In genomic region chr16:30953511-30954124, GRCh38 we compare ENCODE assay signal across 9 cellular contexts. TPM values are rescaled to one million over a fixed set of nuclear protein-coding genes. Genes with fewer than 3 reads are reported as not detected.
DNase-seq lines count a peak whose midpoint lies in the region; ATAC-seq and TF ChIP-seq lines count a peak whose summit lies in the region.
"Had no signal": no experiment of that assay in that cellular context is flagged by ENCODE, and none has a peak within 500 bp of the region (broad histone marks: within the 10 kb centered on the region; RNA-seq: fewer than 3 reads in every experiment).

No MANE protein-coding gene starts in this region.

- H2BK12ac ChIP-seq in mesenchymal stem cell (ENCODE audit: low read length in 2 of 2) = peak overlapping the region in 1 of 2 experiments; percentile 2

- no peak overlapping the region for H3K4me3 ChIP-seq in coronary artery
- H3K4me3 ChIP-seq in mesenchymal stem cell (ENCODE audit: insufficient read depth in 1 of 2, low read depth in 1 of 2, low read length in 2 of 2) = no peak overlapping the region

- peak overlapping the region in 1 of 2 donors; percentile 46 for H3K27ac ChIP-seq in coronary artery
- H3K27ac ChIP-seq in mesenchymal stem cell (ENCODE audit: low read length, poor library complexity, severe bottlenecking) = no peak overlapping the region

- peaks cover 28% of the 10 kb centered on the region for H3K4me1 ChIP-seq in mesenchymal stem cell (ENCODE audit: control insufficient read depth, insufficient read depth, low read depth, low read length)

- intact Hi-C loops in activated CD4-positive, alpha-beta T cell treated with anti-CD3 and anti-CD28 coated beads for 36 hours (cut with DNase I, micrococcal nuclease) = loop anchor here in 1 of 2 experiments (10.0 kb wide), 1 partner anchor 911 kb away; no protein-coding TSS in a partner anchor

- CTCF ChIA-PET in activated CD4-positive, alpha-beta T cell treated with anti-CD3 and anti-CD28 coated beads for 36 hours (lab: Charles Lee) = interaction anchor here (0.6 to 2.4 kb wide), 11 partner anchors 9 to 281 kb away, joined by 3 to 14 read pairs (median 3); partner anchors contain the start of gene HSD3B7

- H3K9ac ChIP-seq in mesenchymal stem cell (ENCODE audit: low read length) = no peak overlapping the region

- no peak for DNase-seq in AG09319 (ENCODE audit: extremely low read depth, low read depth)
- DNase-seq in GM20000 (ENCODE audit: low spot score) = no peak
- peak; percentile 74 for DNase-seq in NCI-H460 (ENCODE audit: extremely low read depth, low read depth)
- peak; percentile 82 for DNase-seq in activated CD4-positive, alpha-beta T cell treated with anti-CD3 and anti-CD28 coated beads for 36 hours
- no peak for DNase-seq in coronary artery (ENCODE audit: low spot score)
- DNase-seq in mesenchymal stem cell = peak; percentile 84
- DNase-seq in stimulated activated effector memory CD8-positive, alpha-beta T cell treated with anti-CD3 and anti-CD28 coated beads, Interleukin-12 subunit alpha, Interleukin-12 subunit beta, amount 100 ng/mL, for 72 hours (ENCODE audit: low spot score in 2 of 2) = peak; percentile 50 to 81

- H2AK5ac ChIP-seq in mesenchymal stem cell (ENCODE audit: low read length, severe bottlenecking) = no peak overlapping the region

- no peaks in the 10 kb centered on the region for H3K9me3 ChIP-seq in mesenchymal stem cell (ENCODE audit: control insufficient read depth, low read length)

- H2BK15ac ChIP-seq in mesenchymal stem cell (ENCODE audit: low read depth, poor library complexity, severe bottlenecking) = no peak overlapping the region

- no peak overlapping the region for H2BK120ac ChIP-seq in mesenchymal stem cell (ENCODE audit: low read depth, low read length)

- no peak overlapping the region for H4K91ac ChIP-seq in mesenchymal stem cell (ENCODE audit: low read length)

- peaks cover 10 to 12% of the 10 kb centered on the region in 2 experiments for H3K36me3 ChIP-seq in mesenchymal stem cell (ENCODE audit: control insufficient read depth in 1 of 2, insufficient read depth in 2 of 2, low read depth in 1 of 2, low read length in 2 of 2)

- peaks cover 31% of the 10 kb centered on the region for H3K4me1 Mint-ChIP-seq in activated CD4-positive, alpha-beta T cell treated with anti-CD3 and anti-CD28 coated beads for 36 hours
- peaks cover 34% of the 10 kb centered on the region for H3K4me1 Mint-ChIP-seq in stimulated activated effector memory CD8-positive, alpha-beta T cell treated with anti-CD3 and anti-CD28 coated beads, Interleukin-12 subunit alpha, Interleukin-12 subunit beta, amount 100 ng/mL, for 72 hours

- H3K9me3 Mint-ChIP-seq in activated CD4-positive, alpha-beta T cell treated with anti-CD3 and anti-CD28 coated beads for 36 hours (ENCODE audit: low read depth) = no peaks in the 10 kb centered on the region
- no peaks in the 10 kb centered on the region for H3K9me3 Mint-ChIP-seq in stimulated activated effector memory CD8-positive, alpha-beta T cell treated with anti-CD3 and anti-CD28 coated beads, Interleukin-12 subunit alpha, Interleukin-12 subunit beta, amount 100 ng/mL, for 72 hours
- H3K9me3 Mint-ChIP-seq: stimulated activated naive CD8-positive, alpha-beta T cell treated with anti-CD3 and anti-CD28 coated beads, Interleukin-15, Interleukin-2, amounts not matched to agents 100 ng/mL and 50 ng/mL, for 24 hours had no signal

- peak; percentile 14 for ATAC-seq in activated CD4-positive, alpha-beta T cell treated with anti-CD3 and anti-CD28 coated beads for 36 hours
- peak; percentile 43 for ATAC-seq in stimulated activated effector memory CD8-positive, alpha-beta T cell treated with anti-CD3 and anti-CD28 coated beads, Interleukin-12 subunit alpha, Interleukin-12 subunit beta, amount 100 ng/mL, for 72 hours
- no peak for ATAC-seq in HG02885 (IDR thresholded peaks at IDR 0.05; ENCODE audit: poor library complexity, unreplicated experiment)

- H3K79me1 ChIP-seq in mesenchymal stem cell (replicated peaks; ENCODE audit: low read length, poor library complexity, severe bottlenecking) = peaks cover 13% of the 10 kb centered on the region

- no peak overlapping the region for H3K14ac ChIP-seq in mesenchymal stem cell (ENCODE audit: low read length in 2 of 2)

- no peaks in the 10 kb centered on the region for H3K27me3 Mint-ChIP-seq in activated CD4-positive, alpha-beta T cell treated with anti-CD3 and anti-CD28 coated beads for 36 hours
- H3K27me3 Mint-ChIP-seq: stimulated activated naive CD8-positive, alpha-beta T cell treated with anti-CD3 and anti-CD28 coated beads, Interleukin-15, Interleukin-2, amounts not matched to agents 100 ng/mL and 50 ng/mL, for 24 hours had no signal

- 45% methylated on average over 15 of the region's 15 CpGs for WGBS in mesenchymal stem cell

- no peak overlapping the region for H3K4me2 ChIP-seq in mesenchymal stem cell (ENCODE audit: low read length, poor library complexity, severe bottlenecking)

- H3K36me3 Mint-ChIP-seq in activated CD4-positive, alpha-beta T cell treated with anti-CD3 and anti-CD28 coated beads for 36 hours (ENCODE audit: low read depth) = peaks cover 3% of the 10 kb centered on the region
- H3K36me3 Mint-ChIP-seq in stimulated activated effector memory CD8-positive, alpha-beta T cell treated with anti-CD3 and anti-CD28 coated beads, Interleukin-12 subunit alpha, Interleukin-12 subunit beta, amount 100 ng/mL, for 72 hours = peaks cover 28% of the 10 kb centered on the region

- TF ChIP-seq CTCF in AG09319 (IDR thresholded peaks at IDR 0.05; ENCODE audit: low read depth, low read length) = peak; percentile 74
- peak; percentile 71 for TF ChIP-seq CTCF in GM20000 (IDR thresholded peaks at IDR 0.05; ENCODE audit: extremely low read depth, missing control alignments)
- peak; percentile 56 for TF ChIP-seq CTCF in coronary artery (IDR thresholded peaks at IDR 0.05)

- POLR2A ChIA-PET in activated CD4-positive, alpha-beta T cell treated with anti-CD3 and anti-CD28 coated beads for 36 hours (lab: Charles Lee) = no interaction called here

- H3K18ac ChIP-seq in mesenchymal stem cell (ENCODE audit: low read depth in 1 of 2, low read length in 2 of 2) = peak overlapping the region in 1 of 2 experiments; percentile 54

- no peak overlapping the region for H3K4me3 Mint-ChIP-seq in activated CD4-positive, alpha-beta T cell treated with anti-CD3 and anti-CD28 coated beads for 36 hours
- no peak overlapping the region for H3K4me3 Mint-ChIP-seq in stimulated activated effector memory CD8-positive, alpha-beta T cell treated with anti-CD3 and anti-CD28 coated beads, Interleukin-12 subunit alpha, Interleukin-12 subunit beta, amount 100 ng/mL, for 72 hours
- H3K4me3 Mint-ChIP-seq: stimulated activated naive CD8-positive, alpha-beta T cell treated with anti-CD3 and anti-CD28 coated beads, Interleukin-15, Interleukin-2, amounts not matched to agents 100 ng/mL and 50 ng/mL, for 24 hours had no signal

- H2AFZ ChIP-seq in mesenchymal stem cell (ENCODE audit: low read depth, low read length) = no peak overlapping the region

- H3K27me3 ChIP-seq in mesenchymal stem cell (ENCODE audit: control insufficient read depth in 1 of 2, insufficient read depth in 1 of 2, low read length in 2 of 2) = no peaks in the 10 kb centered on the region

- H3K4ac ChIP-seq in mesenchymal stem cell (ENCODE audit: low read depth in 1 of 2, low read length in 2 of 2) = peak overlapping the region in 1 of 2 experiments; percentile 29

- H4K8ac ChIP-seq in mesenchymal stem cell (ENCODE audit: low read length) = peak overlapping the region; percentile 45

- H2BK5ac ChIP-seq in mesenchymal stem cell (ENCODE audit: low read depth, low read length, poor library complexity, severe bottlenecking) = no peak overlapping the region

- H3K27ac Mint-ChIP-seq in activated CD4-positive, alpha-beta T cell treated with anti-CD3 and anti-CD28 coated beads for 36 hours = no peak overlapping the region
- H3K27ac Mint-ChIP-seq in stimulated activated effector memory CD8-positive, alpha-beta T cell treated with anti-CD3 and anti-CD28 coated beads, Interleukin-12 subunit alpha, Interleukin-12 subunit beta, amount 100 ng/mL, for 72 hours = peak overlapping the region; percentile 56
- H3K27ac Mint-ChIP-seq: stimulated activated naive CD8-positive, alpha-beta T cell treated with anti-CD3 and anti-CD28 coated beads, Interleukin-15, Interleukin-2, amounts not matched to agents 100 ng/mL and 50 ng/mL, for 24 hours had no signal

- H3K23ac ChIP-seq in mesenchymal stem cell (ENCODE audit: low read length in 2 of 2) = peak overlapping the region in 1 of 2 experiments; percentile 26

RNA-seq across cellular contexts. Expression of gene SETD1A, which starts 3.9 kb away (rescaled TPM):
- 5.0 and 6.8 TPM in 2 replicates for total RNA-seq in NCI-H460 (2014; rRNA removed; shearing (Covaris generic))
- 6.8 and 8.9 TPM in 2 replicates for polyA plus RNA-seq in NCI-H460 (2014; cell fraction: nucleus; rRNA removed)
- total RNA-seq in activated CD4-positive, alpha-beta T cell treated with anti-CD3 and anti-CD28 coated beads for 36 hours = 10 to 100 TPM; 18.5 to 21.7 TPM
- 11.7 TPM for polyA plus RNA-seq in mesenchymal stem cell (2013, experiment 1 of 2)
- polyA plus RNA-seq in mesenchymal stem cell (2013, experiment 2 of 2) = 10.9 TPM

RNA-seq across cellular contexts. Expression of gene ORAI3, which starts 4.8 kb away (rescaled TPM):
- total RNA-seq in NCI-H460 (2014; rRNA removed; shearing (Covaris generic)) = 20.1 and 21.9 TPM in 2 replicates
- 12.5 and 13.1 TPM in 2 replicates for polyA plus RNA-seq in NCI-H460 (2014; cell fraction: nucleus; rRNA removed)
- total RNA-seq in activated CD4-positive, alpha-beta T cell treated with anti-CD3 and anti-CD28 coated beads for 36 hours = 1 to 10 TPM; 6.9 to 7.9 TPM
- polyA plus RNA-seq in mesenchymal stem cell (2013, experiment 1 of 2) = 63.4 TPM
- 64.8 TPM for polyA plus RNA-seq in mesenchymal stem cell (2013, experiment 2 of 2)

RNA-seq across cellular contexts. Expression of gene FBXL19, which starts 30.2 kb away (rescaled TPM):
- total RNA-seq in NCI-H460 (2014; rRNA removed; shearing (Covaris generic)) = 12.3 and 14.2 TPM in 2 replicates
- polyA plus RNA-seq in NCI-H460 (2014; cell fraction: nucleus; rRNA removed) = 16.4 and 19.5 TPM in 2 replicates
- 10 to 100 TPM; 23.7 to 31.4 TPM for total RNA-seq in activated CD4-positive, alpha-beta T cell treated with anti-CD3 and anti-CD28 coated beads for 36 hours
- polyA plus RNA-seq in mesenchymal stem cell (2013, experiment 1 of 2) = 21.4 TPM
- polyA plus RNA-seq in mesenchymal stem cell (2013, experiment 2 of 2) = 20.2 TPM

RNA-seq across cellular contexts. Expression of gene HSD3B7, which starts 31.4 kb away (rescaled TPM):
- 16.0 and 17.0 TPM in 2 replicates for total RNA-seq in NCI-H460 (2014; rRNA removed; shearing (Covaris generic))
- 31.0 and 35.9 TPM in 2 replicates for polyA plus RNA-seq in NCI-H460 (2014; cell fraction: nucleus; rRNA removed)
- 1 to 10 TPM; 1.6 to 2.2 TPM for total RNA-seq in activated CD4-positive, alpha-beta T cell treated with anti-CD3 and anti-CD28 coated beads for 36 hours
- 9.2 TPM for polyA plus RNA-seq in mesenchymal stem cell (2013, experiment 1 of 2)
- 9.4 TPM for polyA plus RNA-seq in mesenchymal stem cell (2013, experiment 2 of 2)

RNA-seq across cellular contexts. Expression of gene STX1B, which starts 56.8 kb away (rescaled TPM):
- 0.10 and 0.46 TPM in 2 replicates for total RNA-seq in NCI-H460 (2014; rRNA removed; shearing (Covaris generic))
- polyA plus RNA-seq in NCI-H460 (2014; cell fraction: nucleus; rRNA removed) = 0.27 and 0.96 TPM in 2 replicates
- total RNA-seq in activated CD4-positive, alpha-beta T cell treated with anti-CD3 and anti-CD28 coated beads for 36 hours = 1 to 10 TPM; 1.3 to 1.5 TPM
- 0.47 TPM for polyA plus RNA-seq in mesenchymal stem cell (2013, experiment 1 of 2)
- 0.37 TPM for polyA plus RNA-seq in mesenchymal stem cell (2013, experiment 2 of 2)

Comparison
In these comparisons a context has a peak if more than half of its experiments do, and no peak if none do; other contexts are left out.
1. DNase-seq: peak in NCI-H460 (single experiment), activated CD4-positive, alpha-beta T cell treated with anti-CD3 and anti-CD28 coated beads for 36 hours (single experiment), mesenchymal stem cell (single experiment) and stimulated activated effector memory CD8-positive, alpha-beta T cell treated with anti-CD3 and anti-CD28 coated beads, Interleukin-12 subunit alpha, Interleukin-12 subunit beta, amount 100 ng/mL, for 72 hours (2 of 2); none in AG09319 (single experiment), GM20000 (single experiment) and coronary artery (single experiment).
2. Peak in every context shown above with its lines, with median percentiles within 50 percentile points of each other: CTCF ChIP-seq.